Comparison of ENCODE assay signal across 29 cellular contexts in the genomic region with DNA sequence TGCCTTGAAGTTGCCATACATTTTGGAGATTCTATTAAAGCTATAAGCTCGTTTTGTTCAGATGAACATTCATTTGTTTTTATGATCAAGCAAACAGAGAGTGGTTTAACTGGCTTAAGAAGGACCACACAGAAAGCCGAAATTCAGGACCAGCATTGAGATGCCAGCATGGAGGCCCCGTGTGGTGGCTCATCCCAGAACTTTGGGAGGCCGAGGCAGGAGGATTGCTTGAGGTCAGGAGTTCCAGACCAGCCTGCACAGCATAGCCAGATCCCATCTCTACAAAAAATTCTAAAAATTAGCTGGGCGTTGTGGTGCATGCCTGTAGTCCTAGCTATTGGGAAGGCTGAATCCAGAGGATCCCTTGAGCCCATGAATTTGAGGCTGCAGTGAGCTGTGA. TPM values are rescaled to one million over a fixed set of nuclear protein-coding genes. Genes with fewer than 3 reads are reported as not detected.
"Had no signal": no experiment of that assay in that cellular context is flagged by ENCODE, and none has a peak within 500 bp of the region (broad histone marks: within the 10 kb centered on the region; RNA-seq: fewer than 3 reads in every experiment).

No MANE protein-coding gene starts in this region.

- H3K4me3 ChIP-seq: ascending aorta, breast epithelium, cardiac muscle cell, colonic mucosa, esophagus squamous epithelium, gastroesophageal sphincter, heart right ventricle had no signal

- DNase-seq: activated B cell treated with CpG ODN at 0.5 μM for 24 hours; activated CD4-positive, alpha-beta memory T cell treated with anti-CD3 and anti-CD28 coated beads, Interleukin-2, amount 10 ng/mL, durations not matched to agents 7 days and 5 days; activated CD4-positive, alpha-beta T cell treated with anti-CD3 and anti-CD28 coated beads for 48 hours; activated CD8-positive, alpha-beta memory T cell treated with anti-CD3 and anti-CD28 coated beads, Interleukin-2, amount 50 U/mL, for 48 hours; activated gamma-delta T cell; activated naive CD4-positive, alpha-beta T cell; activated naive CD4-positive, alpha-beta T cell treated with anti-CD3 and anti-CD28 coated beads, Interleukin-2, amount 10 ng/mL, durations not matched to agents 7 days and 5 days; activated naive CD8-positive, alpha-beta T cell treated with anti-CD3 and anti-CD28 coated beads, Interleukin-2, amount 10 ng/mL, durations not matched to agents 7 days and 5 days; activated T-cell treated with anti-CD3 and anti-CD28 coated beads for 4 hours; activated T-cell treated with anti-CD3 and anti-CD28 coated beads, Interleukin-2, amount 50 U/mL, for 24 hours; activated T-cell treated with anti-CD3 and anti-CD28 coated beads, Interleukin-2, amount 50 U/mL, for 72 hours; central memory CD4-positive, alpha-beta T cell; cerebellar nuclear complex; colonic mucosa; effector CD8-positive, alpha-beta T cell; esophagus squamous epithelium; foreskin melanocyte; heart right ventricle; T-helper 1 cell; T-helper 17 cell had no signal

- H3K27ac Mint-ChIP-seq: activated B cell treated with CpG ODN at 0.5 μM for 24 hours; activated CD4-positive, alpha-beta memory T cell treated with anti-CD3 and anti-CD28 coated beads, Interleukin-2, amount 10 ng/mL, durations not matched to agents 7 days and 5 days; activated naive CD4-positive, alpha-beta T cell treated with anti-CD3 and anti-CD28 coated beads, Interleukin-2, amount 10 ng/mL, durations not matched to agents 7 days and 5 days; activated naive CD4-positive, alpha-beta T cell treated with anti-CD3 and anti-CD28 coated beads, Interleukin-2, amount 50 U/mL, for 72 hours; activated naive CD8-positive, alpha-beta T cell treated with anti-CD3 and anti-CD28 coated beads, Interleukin-2, amount 10 ng/mL, durations not matched to agents 7 days and 5 days; activated T-cell treated with anti-CD3 and anti-CD28 coated beads, Interleukin-2, amount 50 U/mL, for 24 hours; activated T-cell treated with anti-CD3 and anti-CD28 coated beads, Interleukin-2, amount 50 U/mL, for 72 hours; T-helper 17 cell; T-helper 2 cell treated with Interferon-gamma antibody and Interleukin-4, amounts not matched to agents 5 μg/mL and 100 μg/mL, for 36 hours had no signal

- H3K27me3 ChIP-seq: ascending aorta, breast epithelium, cardiac muscle cell, colonic mucosa, gastroesophageal sphincter, heart right ventricle had no signal

- H3K9me3 Mint-ChIP-seq: activated B cell treated with CpG ODN at 0.5 μM for 24 hours; activated CD4-positive, alpha-beta memory T cell treated with anti-CD3 and anti-CD28 coated beads, Interleukin-2, amount 10 ng/mL, durations not matched to agents 7 days and 5 days; activated naive CD4-positive, alpha-beta T cell treated with anti-CD3 and anti-CD28 coated beads, Interleukin-2, amount 10 ng/mL, durations not matched to agents 7 days and 5 days; activated naive CD4-positive, alpha-beta T cell treated with anti-CD3 and anti-CD28 coated beads, Interleukin-2, amount 50 U/mL, for 72 hours; activated naive CD8-positive, alpha-beta T cell treated with anti-CD3 and anti-CD28 coated beads, Interleukin-2, amount 10 ng/mL, durations not matched to agents 7 days and 5 days; activated T-cell treated with anti-CD3 and anti-CD28 coated beads, Interleukin-2, amount 50 U/mL, for 24 hours; activated T-cell treated with anti-CD3 and anti-CD28 coated beads, Interleukin-2, amount 50 U/mL, for 72 hours; T-helper 2 cell treated with Interferon-gamma antibody and Interleukin-4, amounts not matched to agents 5 μg/mL and 100 μg/mL, for 36 hours had no signal

- ATAC-seq: activated CD4-positive, CD25-positive, alpha-beta regulatory T cell treated with anti-CD3 and anti-CD28 coated beads, Interleukin-2, amount 50 U/mL, for 24 hours; activated naive CD4-positive, alpha-beta T cell treated with anti-CD3 and anti-CD28 coated beads, Interleukin-2, amount 50 U/mL, for 72 hours; activated T-cell treated with anti-CD3 and anti-CD28 coated beads, Interleukin-2, amount 50 U/mL, for 72 hours; gastroesophageal sphincter; heart right ventricle; T-helper 17 cell had no signal

- H3K27ac ChIP-seq: ascending aorta, breast epithelium, cardiac muscle cell, colonic mucosa, epithelial cell of prostate, esophagus squamous epithelium, gastroesophageal sphincter, heart right ventricle had no signal

- H3K4me1 ChIP-seq: ascending aorta, breast epithelium, colonic mucosa, esophagus squamous epithelium, gastroesophageal sphincter, heart right ventricle had no signal

- H3K9me3 ChIP-seq: ascending aorta, breast epithelium, colonic mucosa, esophagus squamous epithelium, gastroesophageal sphincter, heart right ventricle had no signal

- H3K27me3 Mint-ChIP-seq: activated T-cell treated with anti-CD3 and anti-CD28 coated beads, Interleukin-2, amount 50 U/mL, for 24 hours had no signal

- H3K4me3 Mint-ChIP-seq: activated B cell treated with CpG ODN at 0.5 μM for 24 hours; activated CD4-positive, alpha-beta memory T cell treated with anti-CD3 and anti-CD28 coated beads, Interleukin-2, amount 10 ng/mL, durations not matched to agents 7 days and 5 days; activated naive CD4-positive, alpha-beta T cell treated with anti-CD3 and anti-CD28 coated beads, Interleukin-2, amount 10 ng/mL, durations not matched to agents 7 days and 5 days; activated naive CD8-positive, alpha-beta T cell treated with anti-CD3 and anti-CD28 coated beads, Interleukin-2, amount 10 ng/mL, durations not matched to agents 7 days and 5 days; activated T-cell treated with anti-CD3 and anti-CD28 coated beads, Interleukin-2, amount 50 U/mL, for 24 hours; activated T-cell treated with anti-CD3 and anti-CD28 coated beads, Interleukin-2, amount 50 U/mL, for 72 hours; brain; T-helper 17 cell; T-helper 2 cell treated with Interferon-gamma antibody and Interleukin-4, amounts not matched to agents 5 μg/mL and 100 μg/mL, for 36 hours had no signal

- H3K4me1 Mint-ChIP-seq: activated B cell treated with CpG ODN at 0.5 μM for 24 hours; activated CD4-positive, alpha-beta memory T cell treated with anti-CD3 and anti-CD28 coated beads, Interleukin-2, amount 10 ng/mL, durations not matched to agents 7 days and 5 days; activated naive CD4-positive, alpha-beta T cell treated with anti-CD3 and anti-CD28 coated beads, Interleukin-2, amount 10 ng/mL, durations not matched to agents 7 days and 5 days; activated naive CD8-positive, alpha-beta T cell treated with anti-CD3 and anti-CD28 coated beads, Interleukin-2, amount 10 ng/mL, durations not matched to agents 7 days and 5 days had no signal

- H3K36me3 ChIP-seq: ascending aorta, breast epithelium, cardiac muscle cell, colonic mucosa, esophagus squamous epithelium, gastroesophageal sphincter, heart right ventricle had no signal

- H3K36me3 Mint-ChIP-seq: activated naive CD4-positive, alpha-beta T cell treated with anti-CD3 and anti-CD28 coated beads, Interleukin-2, amount 10 ng/mL, durations not matched to agents 7 days and 5 days; activated naive CD4-positive, alpha-beta T cell treated with anti-CD3 and anti-CD28 coated beads, Interleukin-2, amount 50 U/mL, for 72 hours; activated naive CD8-positive, alpha-beta T cell treated with anti-CD3 and anti-CD28 coated beads, Interleukin-2, amount 10 ng/mL, durations not matched to agents 7 days and 5 days; brain had no signal

RNA-seq across cellular contexts. Expression of gene KIFC3, which starts 45.9 kb away (rescaled TPM):
- total RNA-seq: activated CD4-positive, alpha-beta memory T cell treated with anti-CD3 and anti-CD28 coated beads, Interleukin-2, amount 10 ng/mL, durations not matched to agents 7 days and 5 days had no signal
